ENCODE assay signal across 20 cellular contexts in the genomic region with DNA sequence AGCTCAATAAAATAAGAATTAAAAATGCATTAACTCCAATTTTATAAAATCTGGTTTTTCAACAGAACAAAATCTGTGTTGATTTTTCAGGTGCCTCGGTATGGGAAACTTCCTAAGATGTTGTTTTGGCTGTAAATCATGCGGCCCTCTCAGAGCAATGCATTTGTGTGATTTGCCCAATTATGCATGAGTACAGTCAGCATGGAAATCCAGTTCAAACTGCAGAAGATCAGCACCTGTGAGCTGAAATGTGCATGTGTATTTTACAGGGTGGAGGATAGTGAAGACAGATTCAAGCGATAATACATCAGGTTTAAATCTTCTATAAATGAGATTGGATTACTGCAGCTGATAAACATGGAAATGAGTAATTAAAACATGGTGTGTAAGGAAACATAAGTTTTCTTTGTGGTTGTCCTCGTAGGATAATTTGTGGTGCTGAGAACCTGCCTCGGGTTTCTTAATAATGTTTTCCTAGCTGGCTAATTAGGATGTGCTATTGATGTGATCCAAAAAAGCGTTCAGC.
"Had no signal": no experiment of that assay in that cellular context is flagged by ENCODE, and none has a peak within 500 bp of the region (broad histone marks: within the 10 kb centered on the region; RNA-seq: fewer than 3 reads in every experiment).

No MANE protein-coding gene starts in this region.

- H3K27ac Mint-ChIP-seq: activated CD4-positive, alpha-beta memory T cell treated with anti-CD3 and anti-CD28 coated beads for 36 hours; activated naive CD4-positive, alpha-beta T cell treated with anti-CD3 and anti-CD28 coated beads, Interleukin-2, amount 10 ng/mL, durations not matched to agents 7 days and 5 days; activated T-cell treated with anti-CD3 and anti-CD28 coated beads, Interleukin-2, amount 50 U/mL, for 72 hours; effector memory CD8-positive, alpha-beta T cell; mesothelial cell of epicardium; natural killer cell; stimulated activated memory B cell treated with anti-CD40 and anti-IgM and Interleukin-4, amounts not matched to agents 10 μg/mL and 1 μg/mL and 100 μg/mL, for 72 hours had no signal

- DNase-seq: activated CD4-positive, alpha-beta memory T cell treated with anti-CD3 and anti-CD28 coated beads for 36 hours; activated CD4-positive, alpha-beta T cell treated with anti-CD3 and anti-CD28 coated beads for 48 hours; activated effector memory CD4-positive, alpha-beta T cell treated with Interleukin-2 at 50 U/mL for 16 hours; activated naive CD4-positive, alpha-beta T cell treated with anti-CD3 and anti-CD28 coated beads, Interleukin-2, amount 10 ng/mL, durations not matched to agents 7 days and 5 days; activated T-cell treated with anti-CD3 and anti-CD28 coated beads, Interleukin-2, amount 50 U/mL, for 72 hours; brain microvascular endothelial cell; colonic mucosa; dorsolateral prefrontal cortex; effector memory CD8-positive, alpha-beta T cell; gastrocnemius medialis; hippocampal formation; left ventricle myocardium superior; mammary epithelial cell; natural killer cell; stimulated activated CD4-positive, alpha-beta T cell treated with anti-CD3 and anti-CD28 coated beads, Interleukin-15, amount 100 ng/mL, for 24 hours; stomach; transverse colon had no signal

- H3K36me3 Mint-ChIP-seq: activated CD4-positive, alpha-beta memory T cell treated with anti-CD3 and anti-CD28 coated beads for 36 hours; activated naive CD4-positive, alpha-beta T cell treated with anti-CD3 and anti-CD28 coated beads, Interleukin-2, amount 10 ng/mL, durations not matched to agents 7 days and 5 days; mesothelial cell of epicardium; natural killer cell; stimulated activated memory B cell treated with anti-CD40 and anti-IgM and Interleukin-4, amounts not matched to agents 10 μg/mL and 1 μg/mL and 100 μg/mL, for 72 hours had no signal

- H3K9me3 Mint-ChIP-seq: activated CD4-positive, alpha-beta memory T cell treated with anti-CD3 and anti-CD28 coated beads for 36 hours; activated naive CD4-positive, alpha-beta T cell treated with anti-CD3 and anti-CD28 coated beads, Interleukin-2, amount 10 ng/mL, durations not matched to agents 7 days and 5 days; activated T-cell treated with anti-CD3 and anti-CD28 coated beads, Interleukin-2, amount 50 U/mL, for 72 hours; central memory CD8-positive, alpha-beta T cell; effector memory CD8-positive, alpha-beta T cell; mesothelial cell of epicardium; natural killer cell; stimulated activated memory B cell treated with anti-CD40 and anti-IgM and Interleukin-4, amounts not matched to agents 10 μg/mL and 1 μg/mL and 100 μg/mL, for 72 hours had no signal

- H3K4me3 Mint-ChIP-seq: activated CD4-positive, alpha-beta memory T cell treated with anti-CD3 and anti-CD28 coated beads for 36 hours; activated naive CD4-positive, alpha-beta T cell treated with anti-CD3 and anti-CD28 coated beads, Interleukin-2, amount 10 ng/mL, durations not matched to agents 7 days and 5 days; activated T-cell treated with anti-CD3 and anti-CD28 coated beads, Interleukin-2, amount 50 U/mL, for 72 hours; central memory CD8-positive, alpha-beta T cell; effector memory CD8-positive, alpha-beta T cell; mesothelial cell of epicardium; natural killer cell; stimulated activated memory B cell treated with anti-CD40 and anti-IgM and Interleukin-4, amounts not matched to agents 10 μg/mL and 1 μg/mL and 100 μg/mL, for 72 hours had no signal
